1 cellular context compared by ENCODE assay signal in genomic region chrX:52359614-52360232, GRCh38.
A peak's percentile ranks its signal among the peaks of the same experiment; 100 is the strongest.
TF ChIP-seq lines count a peak whose summit lies in the region.

No MANE protein-coding gene starts in this region.

TF ChIP-seq in K562, 482 proteins besides CTCF, POLR2A, EP300 and RAD21:
- no peak for TF ChIP-seq ARNT (IDR thresholded peaks at IDR 0.05)
- peak; percentile 15 for TF ChIP-seq TBP (optimal IDR thresholded peaks at IDR 0.05; ENCODE audit: low read depth, low read length)
- TF ChIP-seq NFIC (IDR thresholded peaks at IDR 0.05), result peak; percentile 73
